Comparison of ENCODE assay signal across 8 cellular contexts in the genomic region with DNA sequence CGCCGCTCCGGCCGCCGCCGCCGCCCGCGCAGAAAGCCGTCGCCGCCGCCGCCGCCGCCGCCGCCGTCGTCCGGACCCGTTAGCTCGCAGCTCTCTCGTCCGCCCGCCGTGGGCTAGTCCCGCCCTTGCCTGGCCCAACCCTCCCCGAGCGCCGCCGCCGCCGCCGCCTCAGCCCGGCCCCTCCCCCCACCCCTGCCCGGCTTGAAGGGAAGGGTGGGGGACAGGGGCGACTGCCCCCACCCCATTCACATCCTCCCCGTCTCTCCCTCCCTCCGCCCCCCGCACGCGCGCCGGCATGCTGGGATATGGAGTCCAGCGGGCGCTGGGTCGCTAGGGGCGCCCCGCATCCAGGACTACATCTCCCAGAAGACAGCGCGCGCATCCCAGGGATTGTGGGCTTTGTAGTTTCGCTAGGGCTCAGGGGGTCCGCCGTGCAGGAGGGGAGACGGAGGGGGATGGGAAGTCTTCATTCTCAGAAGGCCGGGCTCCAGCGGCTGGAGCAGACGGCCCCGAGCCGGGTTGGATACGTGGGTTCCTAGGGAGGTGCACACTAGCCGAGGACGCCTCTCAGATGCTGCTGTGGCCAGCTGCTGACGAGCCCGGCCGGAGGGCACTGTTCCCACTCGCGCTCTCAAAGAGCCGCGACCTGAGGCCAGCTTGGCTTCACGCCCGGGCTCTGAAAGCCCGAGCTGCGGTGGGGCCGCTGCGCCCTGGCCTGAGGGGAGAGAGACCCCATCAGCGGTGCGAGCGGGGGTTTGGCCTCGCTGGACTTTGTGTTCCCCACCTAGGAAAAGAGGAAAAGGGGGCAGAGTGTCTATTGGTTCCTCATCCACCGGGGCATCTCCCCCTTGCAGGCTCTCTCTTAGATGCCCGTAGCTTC. TPM values are rescaled to one million over a fixed set of nuclear protein-coding genes. Genes with fewer than 3 reads are reported as not detected.
A peak's percentile ranks its signal among the peaks of the same experiment; 100 is the strongest.
DNase-seq lines count a peak whose midpoint lies in the region; ATAC-seq and TF ChIP-seq lines count a peak whose summit lies in the region.

A gene with protein sequence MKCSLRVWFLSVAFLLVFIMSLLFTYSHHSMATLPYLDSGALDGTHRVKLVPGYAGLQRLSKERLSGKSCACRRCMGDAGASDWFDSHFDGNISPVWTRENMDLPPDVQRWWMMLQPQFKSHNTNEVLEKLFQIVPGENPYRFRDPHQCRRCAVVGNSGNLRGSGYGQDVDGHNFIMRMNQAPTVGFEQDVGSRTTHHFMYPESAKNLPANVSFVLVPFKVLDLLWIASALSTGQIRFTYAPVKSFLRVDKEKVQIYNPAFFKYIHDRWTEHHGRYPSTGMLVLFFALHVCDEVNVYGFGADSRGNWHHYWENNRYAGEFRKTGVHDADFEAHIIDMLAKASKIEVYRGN (minus strand): TSS at position 118 of the 880 bp plus-strand sequence. CDS start 40,570 bp downstream, outside the sequence.

- H3K36me3 Mint-ChIP-seq in activated CD4-positive, alpha-beta T cell treated with anti-CD3 and anti-CD28 coated beads, Interleukin-2, amount 10 ng/mL, durations not matched to agents 24 days and 14 days (ENCODE audit: low read depth) = peaks cover 6% of the 10 kb centered on the region

- H3K4me1 Mint-ChIP-seq in activated CD4-positive, alpha-beta T cell treated with anti-CD3 and anti-CD28 coated beads, Interleukin-2, amount 10 ng/mL, durations not matched to agents 24 days and 14 days = peaks cover 26% of the 10 kb centered on the region

- TF ChIP-seq CTCF in AG10803 (conservative IDR thresholded peaks at IDR 0.05; ENCODE audit: low read length) = no peak; the same call in 1 of the 2 replicates
- TF ChIP-seq CTCF in colonic mucosa (IDR thresholded peaks at IDR 0.05) = no peak

- ATAC-seq in GM19035 (IDR thresholded peaks at IDR 0.05; ENCODE audit: unreplicated experiment) (peak; percentile 83), HG03354 (IDR thresholded peaks at IDR 0.05; ENCODE audit: poor library complexity, severe bottlenecking, unreplicated experiment) (peak; percentile 84), left lobe of liver (peak; percentile 98)

- no peaks in the 10 kb centered on the region for H3K9me3 Mint-ChIP-seq in activated CD4-positive, alpha-beta T cell treated with anti-CD3 and anti-CD28 coated beads, Interleukin-2, amount 10 ng/mL, durations not matched to agents 24 days and 14 days

- H3K36me3 ChIP-seq in colonic mucosa = no peaks in the 10 kb centered on the region

- peak within 1 kb of the TSS; percentile 100 for H3K4me3 Mint-ChIP-seq in activated CD4-positive, alpha-beta T cell treated with anti-CD3 and anti-CD28 coated beads, Interleukin-2, amount 10 ng/mL, durations not matched to agents 24 days and 14 days

- H3K9me3 ChIP-seq in colonic mucosa = no peaks in the 10 kb centered on the region

- H3K27ac Mint-ChIP-seq in activated CD4-positive, alpha-beta T cell treated with anti-CD3 and anti-CD28 coated beads, Interleukin-2, amount 10 ng/mL, durations not matched to agents 24 days and 14 days = peak within 1 kb of the TSS; percentile 96

- intact Hi-C loops in activated CD4-positive, alpha-beta T cell treated with anti-CD3 and anti-CD28 coated beads, Interleukin-2, amount 10 ng/mL, durations not matched to agents 24 days and 14 days (cut with micrococcal nuclease) = loop anchor here (1.0 kb wide), 4 partner anchors 11 to 58 kb away; a partner anchor contains a TSS
- intact Hi-C loops in colonic mucosa (cut with DNase I) = no loop called here

- no peaks in the 10 kb centered on the region for H3K27me3 ChIP-seq in colonic mucosa

- H3K4me3 ChIP-seq in AG10803 (ENCODE audit: low read length) (peak within 1 kb of the TSS; percentile 92), colonic mucosa (peak within 1 kb of the TSS; percentile 60)

- no peaks in the 10 kb centered on the region for H3K4me1 ChIP-seq in colonic mucosa

- no peaks in the 10 kb centered on the region for H3K27me3 Mint-ChIP-seq in activated CD4-positive, alpha-beta T cell treated with anti-CD3 and anti-CD28 coated beads, Interleukin-2, amount 10 ng/mL, durations not matched to agents 24 days and 14 days

- DNase-seq in AG10803 (ENCODE audit: low read depth) (peak; percentile 92), NCI-H526 treated with DMSO at 0.1 percent for 48 hours (lab: John Stamatoyannopoulos, UW) (peak; percentile 52), colonic mucosa (peak; percentile 94), left lobe of liver (ENCODE audit: low spot score) (peak; percentile 94)
- peak; percentile 98 for DNase-seq in activated CD4-positive, alpha-beta T cell treated with anti-CD3 and anti-CD28 coated beads, Interleukin-2, amount 10 ng/mL, durations not matched to agents 24 days and 14 days
- DNase-seq in stimulated activated CD4-positive, alpha-beta T cell treated with anti-CD3 and anti-CD28 coated beads, Interleukin-2, amount 100 ng/mL, for 24 hours = peak; percentile 93 to 94

- peak within 1 kb of the TSS; percentile 68 for H3K27ac ChIP-seq in colonic mucosa

- peak within 1 kb of the TSS; percentile 66 to 76 for H3K9ac ChIP-seq in colonic mucosa (ENCODE audit: low read depth in 2 of 2, low read length in 2 of 2)

RNA-seq across cellular contexts. Expression of the gene that starts here (rescaled TPM):
- total RNA-seq in activated CD4-positive, alpha-beta T cell treated with anti-CD3 and anti-CD28 coated beads, Interleukin-2, amount 10 ng/mL, durations not matched to agents 24 days and 14 days = 27.9 and 37.0 TPM in 2 replicates
- total RNA-seq in colonic mucosa = 1 to 10 TPM; 6.9 to 8.1 TPM
- 14.7 TPM for total RNA-seq in left lobe of liver

Comparison
In these comparisons a context has a peak if more than half of its experiments do, and no peak if none do; other contexts are left out.
1. Peak in every context shown above with its lines: DNase-seq, ATAC-seq, H3K4me3 ChIP-seq and H3K27ac ChIP-seq.